ENCODE assay signal across 15 cellular contexts in the genomic region with DNA sequence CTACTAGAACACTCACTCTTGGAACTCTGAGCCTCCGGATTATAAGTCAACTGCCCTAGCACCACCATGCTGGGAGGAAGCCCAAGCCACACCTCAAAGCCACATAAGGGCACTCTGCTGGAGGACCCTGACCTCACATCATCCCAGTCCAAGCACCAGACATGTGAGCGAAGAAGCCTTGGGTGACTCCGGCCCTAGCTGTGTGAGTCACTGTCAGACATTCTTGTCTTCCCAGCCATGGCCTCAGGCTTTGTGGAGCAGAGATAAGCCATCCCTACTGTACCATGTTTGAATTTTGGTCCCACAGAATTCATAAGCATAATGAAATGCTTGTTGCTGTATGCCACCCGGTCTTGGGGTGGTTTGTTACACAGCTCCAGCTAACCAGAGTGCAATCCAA.
DNase-seq lines count a peak whose midpoint lies in the region; ATAC-seq lines count a peak whose summit lies in the region.
"Had no signal": no experiment of that assay in that cellular context is flagged by ENCODE, and none has a peak within 500 bp of the region (broad histone marks: within the 10 kb centered on the region; RNA-seq: fewer than 3 reads in every experiment).

No MANE protein-coding gene starts in this region.

- DNase-seq in EL (peak; percentile 11), RPMI7951 (ENCODE audit: low read depth) (peak; percentile 84), kidney tubule cell (ENCODE audit: low spot score) (peak; percentile 12), DMS114 treated with DMSO at 0.1 percent for 48 hours (lab: John Stamatoyannopoulos, UW; ENCODE audit: unreplicated experiment) (no peak)
- no peak for DNase-seq in stimulated activated CD4-positive, alpha-beta T cell treated with anti-CD3 and anti-CD28 coated beads, Interleukin-2, amount 100 ng/mL, for 24 hours
- DNase-seq: C1 segment of cervical spinal cord; Calu3; CD4-positive, alpha-beta T cell; DMS 273 treated with DMSO at 0.1 percent for 48 hours; DMS79; HCEC 1CT; HFFc6 had no signal

- no peak for ATAC-seq in GM21367 (IDR thresholded peaks at IDR 0.05; ENCODE audit: unreplicated experiment)
- no peak for ATAC-seq in HG02973 (IDR thresholded peaks at IDR 0.05; ENCODE audit: unreplicated experiment)
- ATAC-seq: HepG2 had no signal

Comparison
In these comparisons a context has a peak if more than half of its experiments do, and no peak if none do; other contexts are left out.
1. DNase-seq: peak in EL (single experiment), RPMI7951 (single experiment) and kidney tubule cell (single experiment); none in DMS114 treated with DMSO at 0.1 percent for 48 hours (single experiment) and stimulated activated CD4-positive, alpha-beta T cell treated with anti-CD3 and anti-CD28 coated beads, Interleukin-2, amount 100 ng/mL, for 24 hours (0 of 2).